8 cellular contexts compared by ENCODE assay signal in genomic region chr4:129988957-129989356, GRCh38.
"Had no signal": no experiment of that assay in that cellular context is flagged by ENCODE, and none has a peak within 500 bp of the region (broad histone marks: within the 10 kb centered on the region; RNA-seq: fewer than 3 reads in every experiment).

No MANE protein-coding gene starts in this region.

- DNase-seq: GDM1, GF-D8 had no signal

- ATAC-seq: GM12878 had no signal

- H3K4me3 ChIP-seq: GM12878 had no signal

- FAIRE-seq: G401.6, GM12878, GM12891, GM12892, GM18507, GM19239 had no signal
